In the genomic region with DNA sequence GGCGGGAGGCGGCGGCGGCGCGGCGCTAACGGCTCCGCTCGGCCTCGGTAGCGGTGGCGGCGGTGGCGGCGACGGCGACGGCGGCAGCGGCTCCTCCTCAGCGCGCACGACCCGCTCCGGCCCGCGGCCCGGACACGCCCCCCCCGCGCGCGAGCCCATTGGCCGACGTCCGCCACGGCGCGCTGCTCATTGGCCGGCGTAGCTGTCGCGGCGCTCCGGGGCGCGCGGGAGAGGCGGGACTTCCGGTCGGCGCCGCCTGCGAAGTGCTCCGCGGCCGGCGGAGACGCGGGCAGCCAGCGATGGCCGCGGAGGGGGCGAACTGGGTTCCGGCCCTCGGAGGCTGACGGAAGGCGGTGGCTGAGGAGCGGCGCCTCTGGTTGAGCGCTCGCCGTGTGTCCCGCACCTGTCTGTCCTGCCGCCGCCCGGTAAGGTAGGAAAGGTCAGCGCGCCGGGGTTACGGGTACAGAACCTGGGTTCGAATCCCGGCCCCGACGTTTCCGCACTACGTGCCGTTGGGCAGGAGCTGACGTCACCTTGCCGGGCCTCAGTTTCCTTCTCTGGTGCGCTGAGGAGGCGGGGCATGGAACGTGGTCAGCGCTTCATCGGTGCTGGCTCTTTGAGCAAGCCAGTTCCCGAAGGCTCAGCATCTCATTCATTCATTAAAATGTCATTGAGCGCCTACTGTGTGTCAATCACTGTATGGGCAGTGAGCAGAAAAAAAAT, we compare ENCODE assay signal across 8 cellular contexts. TPM values are rescaled to one million over a fixed set of nuclear protein-coding genes. Genes with fewer than 3 reads are reported as not detected.
DNase-seq lines count a peak whose midpoint lies in the region; ATAC-seq and TF ChIP-seq lines count a peak whose summit lies in the region.

A gene (minus strand): TSS at position 108 of the 723 bp plus-strand sequence. CDS start 13,826 bp downstream, outside the sequence.

- H3K9me3 ChIP-seq in HEK293 (ENCODE audit: control insufficient read depth, insufficient read depth, low read depth, low read length) (no peaks in the 10 kb centered on the region), SU-DHL-6 (ENCODE audit: insufficient read depth, low read length) (no peaks in the 10 kb centered on the region), parathyroid adenoma (ENCODE audit: control insufficient read depth, low read length) (no peaks in the 10 kb centered on the region), thyroid gland (no peaks in the 10 kb centered on the region)

- H3K27me3 Mint-ChIP-seq in activated naive CD8-positive, alpha-beta T cell treated with anti-CD3 and anti-CD28 coated beads for 36 hours: no peaks in the 10 kb centered on the region

- DNase-seq in GDM1 (lab: John Stamatoyannopoulos, UW): peak; percentile 89
- peak; percentile 95 for DNase-seq in NB4 (ENCODE audit: low read depth)
- peak; percentile 97 for DNase-seq in activated naive CD8-positive, alpha-beta T cell treated with anti-CD3 and anti-CD28 coated beads for 36 hours
- DNase-seq in Right ventricle myocardium inferior (ENCODE audit: missing footprints): peak; percentile 94
- peak; percentile 89 for DNase-seq in thyroid gland

- H3K27me3 ChIP-seq in SU-DHL-6 (ENCODE audit: low read length) (no peaks in the 10 kb centered on the region), parathyroid adenoma (ENCODE audit: control insufficient read depth, insufficient read depth, low read length) (no peaks in the 10 kb centered on the region), thyroid gland (no peaks in the 10 kb centered on the region)

- H3K4me1 ChIP-seq in HEK293 (ENCODE audit: control insufficient read depth, insufficient read depth, low read length) (peaks cover 9% of the 10 kb centered on the region), parathyroid adenoma (peaks cover 32% of the 10 kb centered on the region), thyroid gland (peaks cover 31 to 32% of the 10 kb centered on the region in 2 donors)

- peak within 1 kb of the TSS; percentile 87 for H3K27ac Mint-ChIP-seq in activated naive CD8-positive, alpha-beta T cell treated with anti-CD3 and anti-CD28 coated beads for 36 hours

- TF ChIP-seq CTCF in HEK293 (tag by site-specific recombination; IDR thresholded peaks at IDR 0.05) (0 out of 2 replicates have a peak, but pooled peaks have one; percentile 44), NB4 (IDR thresholded peaks at IDR 0.05; ENCODE audit: low read depth, low read length) (no peak), SU-DHL-6 (IDR thresholded peaks at IDR 0.05; ENCODE audit: insufficient read depth, low read length, poor library complexity, severe bottlenecking) (no peak), parathyroid adenoma (IDR thresholded peaks at IDR 0.05) (no peak), thyroid gland (IDR thresholded peaks at IDR 0.05) (no peak)

- no peaks in the 10 kb centered on the region for H3K9me3 Mint-ChIP-seq in activated naive CD8-positive, alpha-beta T cell treated with anti-CD3 and anti-CD28 coated beads for 36 hours

- ATAC-seq in Right ventricle myocardium inferior: peak; percentile 94

- H4K20me1 ChIP-seq in SU-DHL-6 (ENCODE audit: low read depth, low read length): peaks cover 20% of the 10 kb centered on the region; the same call in 1 of the 2 replicates

- WGBS in thyroid gland, 2 donors: 2 to 6% methylated on average over 5 of the region's 98 CpGs

- peaks cover 33% of the 10 kb centered on the region for H3K4me1 Mint-ChIP-seq in activated naive CD8-positive, alpha-beta T cell treated with anti-CD3 and anti-CD28 coated beads for 36 hours

- peak within 1 kb of the TSS; percentile 97 for H3K4me3 Mint-ChIP-seq in activated naive CD8-positive, alpha-beta T cell treated with anti-CD3 and anti-CD28 coated beads for 36 hours

- peak within 1 kb of the TSS; percentile 90 for H3K9ac ChIP-seq in SU-DHL-6 (ENCODE audit: low read length)
- H3K9ac ChIP-seq in parathyroid adenoma: no peak within 1 kb of the TSS

- peaks cover 18% of the 10 kb centered on the region for H3K36me3 Mint-ChIP-seq in activated naive CD8-positive, alpha-beta T cell treated with anti-CD3 and anti-CD28 coated beads for 36 hours

- H3K4me2 ChIP-seq in SU-DHL-6 (ENCODE audit: low read depth, low read length, poor library complexity, severe bottlenecking) (peak within 1 kb of the TSS; percentile 83), parathyroid adenoma (ENCODE audit: low read length) (peak within 1 kb of the TSS; percentile 89)

- peak; percentile 71 for TF ChIP-seq POLR2A in NB4 (IDR thresholded peaks at IDR 0.05; ENCODE audit: extremely low read depth, insufficient read length)
- peak in 1 of 2 donors; percentile 77 for TF ChIP-seq POLR2A in thyroid gland (IDR thresholded peaks at IDR 0.05)

- H3K36me3 ChIP-seq in HEK293 (ENCODE audit: control insufficient read depth in 2 of 2, insufficient read depth in 1 of 2, low read length in 2 of 2) (peaks cover 3 to 21% of the 10 kb centered on the region in 2 experiments; a peak in 2 of 3 replicates), SU-DHL-6 (ENCODE audit: low read length) (no peaks in the 10 kb centered on the region), parathyroid adenoma (ENCODE audit: control insufficient read depth, insufficient read depth, low read length) (no peaks in the 10 kb centered on the region), thyroid gland (no peaks in the 10 kb centered on the region)

- H3K27ac ChIP-seq in HEK293 (ENCODE audit: extremely low read depth, low read depth, low read length): peak within 1 kb of the TSS; percentile 85
- peak within 1 kb of the TSS; percentile 78 for H3K27ac ChIP-seq in SU-DHL-6 (ENCODE audit: low read depth, low read length)
- H3K27ac ChIP-seq in parathyroid adenoma: peak within 1 kb of the TSS; percentile 67
- peak within 1 kb of the TSS; percentile 9 to 81 (median 68) for H3K27ac ChIP-seq in thyroid gland

- peak within 1 kb of the TSS; percentile 65 for H2AFZ ChIP-seq in SU-DHL-6 (ENCODE audit: low read depth, low read length, severe bottlenecking)
- H2AFZ ChIP-seq in parathyroid adenoma: peak within 1 kb of the TSS; percentile 96

- H3K4me3 ChIP-seq in HEK293 (ENCODE audit: low read depth, low read length) (peak within 1 kb of the TSS; percentile 100), NB4 (ENCODE audit: low read depth, low read length) (peak within 1 kb of the TSS; percentile 97), SU-DHL-6 (ENCODE audit: insufficient read depth, low read length, poor library complexity, severe bottlenecking) (peak within 1 kb of the TSS; percentile 97), parathyroid adenoma (ENCODE audit: low read depth, low read length) (peak within 1 kb of the TSS; percentile 79), thyroid gland (replicated peaks in 1 of 3) (peak within 1 kb of the TSS; percentile 58 to 93 (median 70))

- no peaks in the 10 kb centered on the region for H3K9me2 ChIP-seq in SU-DHL-6 (replicated peaks; ENCODE audit: insufficient read depth, low read length)

- POLR2A ChIA-PET in HEK293 (lab: Yijun Ruan, JAX): interaction anchor here (0.9 to 3.1 kb wide), 7 partner anchors 9 to 149 kb away, joined by 3 to 15 read pairs (median 4); a partner anchor contains a TSS

- intact Hi-C loops in Right ventricle myocardium inferior (cut with DNase I): loop anchor here (10.0 kb wide), 1 partner anchor 171 kb away; a partner anchor contains a TSS
- intact Hi-C loops in thyroid gland (cut with DNase I): loop anchor here (10.0 kb wide), 1 partner anchor 249 kb away; no protein-coding TSS in a partner anchor

- CTCF ChIA-PET in HEK293 (lab: Yijun Ruan, JAX): interaction anchor here (0.6 to 0.7 kb wide), 3 partner anchors 35 to 717 kb away, joined by 3 to 7 read pairs (median 4); no protein-coding TSS in a partner anchor

- H3F3A ChIP-seq in SU-DHL-6 (ENCODE audit: insufficient read depth): peaks cover 18% of the 10 kb centered on the region

- H3K79me2 ChIP-seq in SU-DHL-6 (ENCODE audit: insufficient read depth, low read length) (peaks cover 49% of the 10 kb centered on the region), parathyroid adenoma (peaks cover 24% of the 10 kb centered on the region)

TF ChIP-seq in HEK293, 187 proteins besides CTCF, POLR2A, EP300 and RAD21 (continues in another document):
- TF ChIP-seq, protein P1, sequence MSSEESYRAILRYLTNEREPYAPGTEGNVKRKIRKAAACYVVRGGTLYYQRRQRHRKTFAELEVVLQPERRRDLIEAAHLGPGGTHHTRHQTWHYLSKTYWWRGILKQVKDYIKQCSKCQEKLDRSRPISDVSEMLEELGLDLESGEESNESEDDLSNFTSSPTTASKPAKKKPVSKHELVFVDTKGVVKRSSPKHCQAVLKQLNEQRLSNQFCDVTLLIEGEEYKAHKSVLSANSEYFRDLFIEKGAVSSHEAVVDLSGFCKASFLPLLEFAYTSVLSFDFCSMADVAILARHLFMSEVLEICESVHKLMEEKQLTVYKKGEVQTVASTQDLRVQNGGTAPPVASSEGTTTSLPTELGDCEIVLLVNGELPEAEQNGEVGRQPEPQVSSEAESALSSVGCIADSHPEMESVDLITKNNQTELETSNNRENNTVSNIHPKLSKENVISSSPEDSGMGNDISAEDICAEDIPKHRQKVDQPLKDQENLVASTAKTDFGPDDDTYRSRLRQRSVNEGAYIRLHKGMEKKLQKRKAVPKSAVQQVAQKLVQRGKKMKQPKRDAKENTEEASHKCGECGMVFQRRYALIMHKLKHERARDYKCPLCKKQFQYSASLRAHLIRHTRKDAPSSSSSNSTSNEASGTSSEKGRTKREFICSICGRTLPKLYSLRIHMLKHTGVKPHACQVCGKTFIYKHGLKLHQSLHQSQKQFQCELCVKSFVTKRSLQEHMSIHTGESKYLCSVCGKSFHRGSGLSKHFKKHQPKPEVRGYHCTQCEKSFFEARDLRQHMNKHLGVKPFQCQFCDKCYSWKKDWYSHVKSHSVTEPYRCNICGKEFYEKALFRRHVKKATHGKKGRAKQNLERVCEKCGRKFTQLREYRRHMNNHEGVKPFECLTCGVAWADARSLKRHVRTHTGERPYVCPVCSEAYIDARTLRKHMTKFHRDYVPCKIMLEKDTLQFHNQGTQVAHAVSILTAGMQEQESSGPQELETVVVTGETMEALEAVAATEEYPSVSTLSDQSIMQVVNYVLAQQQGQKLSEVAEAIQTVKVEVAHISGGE (tag by site-specific recombination; conservative IDR thresholded peaks at IDR 0.05; ENCODE audit: low read depth): peak; percentile 90
- TF ChIP-seq EGR2 (tag by site-specific recombination; IDR thresholded peaks at IDR 0.05; ENCODE audit: low read depth): 0 out of 2 replicates have a peak, but pooled peaks have one; percentile 9
- TF ChIP-seq ZNF175 (tag by site-specific recombination; IDR thresholded peaks at IDR 0.05): no peak
- TF ChIP-seq ZNF341 (tag by site-specific recombination; IDR thresholded peaks at IDR 0.05; ENCODE audit: low read depth): no peak
- TF ChIP-seq ZNF629 (tag by site-specific recombination; IDR thresholded peaks at IDR 0.05): peak; percentile 85
- TF ChIP-seq SETDB1 (IDR thresholded peaks at IDR 0.05; ENCODE audit: insufficient read length, low read length): no peak
- peak; percentile 92 for TF ChIP-seq ZNF24 (tag by site-specific recombination; IDR thresholded peaks at IDR 0.05)
- no peak for TF ChIP-seq ZNF37A (tag by site-specific recombination; IDR thresholded peaks at IDR 0.05)
- TF ChIP-seq ZNF239 (tag by site-specific recombination; IDR thresholded peaks at IDR 0.05): no peak
- no peak for TF ChIP-seq ZNF623 (tag by site-specific recombination; IDR thresholded peaks at IDR 0.05)

RNA-seq across cellular contexts. Expression of the gene that starts here (rescaled TPM):
- total RNA-seq in activated naive CD8-positive, alpha-beta T cell treated with anti-CD3 and anti-CD28 coated beads for 36 hours: 100 to 1,000 TPM; 169 to 172 TPM
- total RNA-seq in Right ventricle myocardium inferior: 55.1 TPM
- 10 to 100 TPM; 24.2 to 46.7 (median 42.4) TPM for total RNA-seq in thyroid gland

Comparison
In these comparisons a context has a peak if more than half of its experiments do, and no peak if none do; other contexts are left out.
1. Peak in every context shown above with its lines: DNase-seq, ATAC-seq, H3K4me3 ChIP-seq and H3K27ac ChIP-seq.